In genomic region chr4:52751349-52751911, GRCh38 we compare ENCODE assay signal across 8 cellular contexts. TPM values are rescaled to one million over a fixed set of nuclear protein-coding genes. Genes with fewer than 3 reads are reported as not detected.
DNase-seq lines count a peak whose midpoint lies in the region; ATAC-seq and TF ChIP-seq lines count a peak whose summit lies in the region.

Gene ERVMER34-1 (minus strand): TSS chr4:52751425. CDS start chr4:52745520, 5,905 bp downstream.

- H3K4me3 ChIP-seq in ACC112 (ENCODE audit: low read depth, low read length) (peak within 1 kb of the TSS; percentile 72), adipocyte (ENCODE audit: low read length) (peak within 1 kb of the TSS; percentile 74), right atrium auricular region (peak within 1 kb of the TSS; percentile 51 to 64)

- H3K9me3 ChIP-seq in adipocyte (ENCODE audit: control insufficient read depth, low read length) (no peaks in the 10 kb centered on the region), right atrium auricular region (no peaks in the 10 kb centered on the region)

- H3K36me3 ChIP-seq in ACC112 (ENCODE audit: insufficient read depth, low read length) = no peaks in the 10 kb centered on the region
- H3K36me3 ChIP-seq in adipocyte (ENCODE audit: control insufficient read depth, insufficient read depth, low read length, severe bottlenecking) = no peaks in the 10 kb centered on the region
- no peaks in the 10 kb centered on the region for H3K36me3 ChIP-seq in right atrium auricular region

- no peaks in the 10 kb centered on the region for H3K79me2 ChIP-seq in ACC112 (ENCODE audit: control insufficient read depth, insufficient read depth, low read length, unreplicated experiment)

- peak within 1 kb of the TSS; percentile 75 for H3K4me3 Mint-ChIP-seq in progenitor cell of endocrine pancreas (ENCODE audit: low read depth)

- ATAC-seq in HG03025 (IDR thresholded peaks at IDR 0.05; ENCODE audit: low FRiP score, unreplicated experiment) = no peak
- no peak for ATAC-seq in GM18861 (IDR thresholded peaks at IDR 0.05; ENCODE audit: unreplicated experiment)

- peaks cover 31% of the 10 kb centered on the region for H3K27me3 Mint-ChIP-seq in progenitor cell of endocrine pancreas

- TF ChIP-seq CTCF in right atrium auricular region (IDR thresholded peaks at IDR 0.05) (no peak), progenitor cell of endocrine pancreas (IDR thresholded peaks at IDR 0.05; ENCODE audit: unreplicated experiment) (no peak)

- H2AFZ ChIP-seq in ACC112 (ENCODE audit: low read length, unreplicated experiment) = peak within 1 kb of the TSS; percentile 45

- H3K4me1 Mint-ChIP-seq in progenitor cell of endocrine pancreas (ENCODE audit: low read depth) = peaks cover 5% of the 10 kb centered on the region

- peaks cover 1% of the 10 kb centered on the region for H3K36me3 Mint-ChIP-seq in progenitor cell of endocrine pancreas (ENCODE audit: insufficient read depth)

- H3K4me1 ChIP-seq in ACC112 (ENCODE audit: control insufficient read depth, insufficient read depth, low read length, unreplicated experiment) (no peaks in the 10 kb centered on the region), adipocyte (ENCODE audit: control insufficient read depth, insufficient read depth, low read length) (peaks cover 10% of the 10 kb centered on the region), right atrium auricular region (peaks cover 0 to 14% of the 10 kb centered on the region in 2 donors)

- peak; percentile 83 for DNase-seq in HPDE6-E6E7 (ENCODE audit: extremely low spot score)
- no peak for DNase-seq in adipocyte (ENCODE audit: low read depth)
- DNase-seq in right atrium auricular region (ENCODE audit: low spot score) = no peak
- DNase-seq in progenitor cell of endocrine pancreas (ENCODE audit: low spot score, unreplicated experiment) = peak; percentile 50
- no peak for DNase-seq in CD1c-positive myeloid dendritic cell (ENCODE audit: extremely low spot score)

- H3K27me3 ChIP-seq in ACC112 (ENCODE audit: insufficient read depth, low read length) (peaks cover 22% of the 10 kb centered on the region), adipocyte (replicated peaks; ENCODE audit: control insufficient read depth, insufficient read depth, low read length) (peaks cover 28% of the 10 kb centered on the region), right atrium auricular region (no peaks in the 10 kb centered on the region)

- H3K9me3 Mint-ChIP-seq in progenitor cell of endocrine pancreas (ENCODE audit: low read depth) = no peaks in the 10 kb centered on the region

- H3K27ac Mint-ChIP-seq in progenitor cell of endocrine pancreas = peak within 1 kb of the TSS; percentile 73

- no peak within 1 kb of the TSS for H3K9ac ChIP-seq in adipocyte (ENCODE audit: low read length)

- H3K27ac ChIP-seq in ACC112 (ENCODE audit: low read depth, low read length) (no peak within 1 kb of the TSS), right atrium auricular region (peak within 1 kb of the TSS in 1 of 2 donors; percentile 34)

RNA-seq across cellular contexts. Expression of gene ERVMER34-1, which starts in this region (rescaled TPM):
- total RNA-seq in right atrium auricular region (1 to 10 TPM; 2.6 to 3.9 TPM), progenitor cell of endocrine pancreas (2.2 and 3.2 TPM in 2 replicates)

Comparison
In these comparisons a context has a peak if more than half of its experiments do, and no peak if none do; other contexts are left out.
1. DNase-seq: peak in HPDE6-E6E7 (single experiment) and progenitor cell of endocrine pancreas (single experiment); none in adipocyte (single experiment), right atrium auricular region (single experiment) and CD1c-positive myeloid dendritic cell (single experiment).
2. Peak in every context shown above with its lines, with median percentiles within 50 percentile points of each other: H3K4me3 ChIP-seq.